ENCODE assay signal across 20 cellular contexts in the genomic region with DNA sequence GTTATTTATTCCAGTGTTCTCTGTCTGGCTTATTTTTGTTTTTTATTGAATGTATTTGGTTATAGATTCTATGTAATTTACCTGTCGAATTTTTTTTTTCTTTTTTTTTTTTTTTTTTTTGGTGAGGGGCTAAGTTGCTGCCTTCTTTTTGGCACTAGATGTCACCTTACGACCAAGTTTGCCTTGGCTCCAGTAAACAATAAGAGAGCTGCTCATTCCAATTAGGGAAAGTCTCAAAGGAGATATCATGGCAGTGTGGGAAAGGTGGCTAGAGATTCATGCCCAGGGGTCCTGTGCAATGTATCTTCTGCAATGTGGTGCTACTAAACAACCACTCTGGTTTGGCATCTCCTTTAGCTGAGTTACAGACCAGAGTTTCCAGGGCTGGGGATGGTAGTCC.
DNase-seq lines count a peak whose midpoint lies in the region; ATAC-seq and TF ChIP-seq lines count a peak whose summit lies in the region.
"Had no signal": no experiment of that assay in that cellular context is flagged by ENCODE, and none has a peak within 500 bp of the region (broad histone marks: within the 10 kb centered on the region; RNA-seq: fewer than 3 reads in every experiment).

No MANE protein-coding gene starts in this region.

- DNase-seq in AG09319 (ENCODE audit: extremely low read depth, low read depth) = no peak
- peak; percentile 16 for DNase-seq in ELR (ENCODE audit: low read depth)
- peak; percentile 22 for DNase-seq in RKO (ENCODE audit: low spot score)
- peak; percentile 3 for DNase-seq in fibroblast of peridontal ligament (ENCODE audit: extremely low read depth)
- DNase-seq in lower leg skin (ENCODE audit: low spot score in 2 of 2) = no peak
- DNase-seq in A172 (ENCODE audit: low spot score) = no peak
- no peak for DNase-seq in activated CD8-positive, alpha-beta memory T cell treated with anti-CD3 and anti-CD28 coated beads, Interleukin-2, amount 50 U/mL, for 4 hours
- DNase-seq: activated CD4-positive, CD25-positive, alpha-beta regulatory T cell; activated naive CD8-positive, alpha-beta T cell treated with anti-CD3 and anti-CD28 coated beads for 36 hours; GF-D8; NCI-H1436 treated with DMSO at 0.1 percent for 48 hours; NCI-H2227 treated with DMSO at 0.1 percent for 48 hours; NK-92 treated with Interleukin-12 subunit alpha and Interleukin-12 subunit beta, amount 100 ng/mL, for 24 hours; ovary; stimulated activated CD4-positive, alpha-beta T cell treated with anti-CD3 and anti-CD28 coated beads, Interleukin-2, amount 100 ng/mL, for 24 hours; transverse colon had no signal

- no peak for ATAC-seq in GM18909 (IDR thresholded peaks at IDR 0.05; ENCODE audit: poor library complexity, unreplicated experiment)
- ATAC-seq: esophagus mucosa, sciatic nerve had no signal

- TF ChIP-seq POLR2A in lower leg skin (IDR thresholded peaks at IDR 0.05) = no peak

- H3K4me3 ChIP-seq in lower leg skin (ENCODE audit: low read depth, poor library complexity, severe bottlenecking) = no peak overlapping the region
- H3K4me3 ChIP-seq: lung, ovary, transverse colon had no signal

- intact Hi-C loops in lower leg skin (cut with DNase I; ENCODE audit: low total_unique reads) = no loop called here

- TF ChIP-seq CTCF in AG09319 (IDR thresholded peaks at IDR 0.05; ENCODE audit: low read depth, low read length) (peak; percentile 12), lower leg skin (IDR thresholded peaks at IDR 0.05) (no peak)

- 50 to 68% methylated on average over 2 of the region's 2 CpGs for WGBS in lower leg skin, 2 donors

Comparison
In these comparisons a context has a peak if more than half of its experiments do, and no peak if none do; other contexts are left out.
1. DNase-seq: peak in ELR (single experiment), RKO (single experiment) and fibroblast of peridontal ligament (single experiment); none in AG09319 (single experiment), lower leg skin (0 of 2), A172 (single experiment) and activated CD8-positive, alpha-beta memory T cell treated with anti-CD3 and anti-CD28 coated beads, Interleukin-2, amount 50 U/mL, for 4 hours (single experiment).